In genomic region chr6:88561974-88562736, GRCh38 we compare ENCODE assay signal across 1 cellular context.
TF ChIP-seq lines count a peak whose summit lies in the region.

No MANE protein-coding gene starts in this region.

TF ChIP-seq in GM23338, 12 proteins besides CTCF, POLR2A, EP300 and RAD21 (continued from another document):
- no peak for TF ChIP-seq ZNF462 (CRISPR knock-in tag; IDR thresholded peaks at IDR 0.05)
- no peak for TF ChIP-seq EZH2 (IDR thresholded peaks at IDR 0.05; ENCODE audit: low read depth, unreplicated experiment)
- no peak for TF ChIP-seq REST (IDR thresholded peaks at IDR 0.05; ENCODE audit: unreplicated experiment)
